In the genomic region with DNA sequence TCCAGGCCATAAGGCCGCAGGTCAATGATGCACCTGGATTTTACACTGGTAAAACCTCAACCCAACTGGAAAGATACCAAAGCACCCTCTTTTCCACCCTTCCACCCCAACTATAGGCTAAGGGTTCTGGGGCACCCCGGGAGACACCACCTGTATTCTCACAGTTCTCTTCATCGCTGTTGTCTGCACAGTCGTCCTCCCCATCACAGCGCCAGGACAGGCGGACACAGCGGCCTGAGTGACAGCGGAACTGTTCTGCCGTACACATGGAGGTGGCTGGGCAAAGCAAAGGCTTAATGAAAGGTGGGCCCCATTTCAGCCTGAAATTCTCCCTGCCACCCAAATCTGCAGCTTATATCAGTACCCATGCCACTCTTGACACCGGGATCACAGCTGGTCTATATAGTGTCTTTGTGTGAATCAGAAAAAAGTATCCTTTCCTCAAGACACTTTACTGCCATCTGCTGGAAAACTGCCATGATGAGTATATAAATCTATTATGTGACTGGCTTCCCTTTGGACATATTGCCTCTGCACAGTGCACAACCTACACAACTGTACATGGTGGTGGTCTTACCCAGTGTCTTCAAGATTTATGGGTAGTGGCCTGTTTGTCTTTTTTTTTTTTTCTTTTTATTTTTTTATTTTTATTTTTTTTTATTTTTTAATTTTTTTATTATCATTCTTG, we compare ENCODE assay signal across 9 cellular contexts. TPM values are rescaled to one million over a fixed set of nuclear protein-coding genes. Genes with fewer than 3 reads are reported as not detected.
DNase-seq lines count a peak whose midpoint lies in the region; ATAC-seq and TF ChIP-seq lines count a peak whose summit lies in the region.
"Had no signal": no experiment of that assay in that cellular context is flagged by ENCODE, and none has a peak within 500 bp of the region (broad histone marks: within the 10 kb centered on the region; RNA-seq: fewer than 3 reads in every experiment).

No MANE protein-coding gene starts in this region.

- H3K4me1 ChIP-seq in right cardiac atrium (ENCODE audit: control insufficient read depth, insufficient read depth, low read length): no peaks in the 10 kb centered on the region
- no peaks in the 10 kb centered on the region for H3K4me1 ChIP-seq in colonic mucosa
- H3K4me1 ChIP-seq in tibial nerve: peaks cover 0 to 9% (median 0%) of the 10 kb centered on the region in 4 donors

- TF ChIP-seq POLR2A in tibial nerve (IDR thresholded peaks at IDR 0.05): no peak

- H3K27me3 ChIP-seq in GM06990 (replicated peaks; ENCODE audit: control insufficient read depth, insufficient read depth, low read length) (no peaks in the 10 kb centered on the region; the same call in 1 of the 2 replicates), right cardiac atrium (ENCODE audit: control insufficient read depth, insufficient read depth) (no peaks in the 10 kb centered on the region), colonic mucosa (no peaks in the 10 kb centered on the region), tibial nerve (no peaks in the 10 kb centered on the region)

- intact Hi-C loops in right cardiac atrium (cut with DNase I) (no loop called here), colonic mucosa (cut with DNase I) (no loop called here)

- H3K4me3 ChIP-seq in GM06990 (replicated peaks; ENCODE audit: low read depth, low read length) (no peak overlapping the region), right cardiac atrium (ENCODE audit: low read length) (no peak overlapping the region), colonic mucosa (no peak overlapping the region), tibial nerve (no peak overlapping the region)
- H3K4me3 ChIP-seq: thoracic aorta had no signal

- H3K27ac ChIP-seq in right cardiac atrium (ENCODE audit: low read length) (no peak overlapping the region), colonic mucosa (no peak overlapping the region), tibial nerve (no peak overlapping the region)
- H3K27ac ChIP-seq: thoracic aorta had no signal

- H3K9me3 ChIP-seq in right cardiac atrium (ENCODE audit: control insufficient read depth, low read length) (no peaks in the 10 kb centered on the region), colonic mucosa (no peaks in the 10 kb centered on the region), tibial nerve (no peaks in the 10 kb centered on the region)
- H3K9me3 ChIP-seq: thoracic aorta had no signal

- ATAC-seq in right cardiac atrium (peak; percentile 9 to 22), GM21576 (IDR thresholded peaks at IDR 0.05; ENCODE audit: unreplicated experiment) (no peak), GM18498 (IDR thresholded peaks at IDR 0.05; ENCODE audit: unreplicated experiment) (no peak)

- 91% methylated on average over 10 of the region's 10 CpGs for WGBS in right cardiac atrium
- 94 to 95% methylated on average over 10 of the region's 10 CpGs for WGBS in tibial nerve, 2 donors

- TF ChIP-seq EP300 in tibial nerve (IDR thresholded peaks at IDR 0.05): no peak

- DNase-seq in GM06990 (ENCODE audit: extremely low read depth, insufficient read length) (no peak), LHCN-M2 (ENCODE audit: low read depth) (peak; percentile 72), SIG-M5 treated with dmso at 0.1 percent for 504 hours (lab: John Stamatoyannopoulos, UW; ENCODE audit: unreplicated experiment) (peak; percentile 70), right cardiac atrium (no peak), colonic mucosa (no peak), tibial nerve (ENCODE audit: low spot score in 2 of 2) (no peak)

- no peaks in the 10 kb centered on the region for H3K36me3 ChIP-seq in GM06990 (ENCODE audit: control insufficient read depth, insufficient read depth, low read length)
- no peaks in the 10 kb centered on the region for H3K36me3 ChIP-seq in colonic mucosa
- peaks cover 0 to 34% (median 0%) of the 10 kb centered on the region in 3 donors for H3K36me3 ChIP-seq in tibial nerve
- H3K36me3 ChIP-seq: thoracic aorta had no signal

- no peak overlapping the region for H3K9ac ChIP-seq in colonic mucosa (ENCODE audit: low read depth in 2 of 2, low read length in 2 of 2)

- TF ChIP-seq CTCF in GM06990 (IDR thresholded peaks at IDR 0.05; ENCODE audit: insufficient read depth, low read length, poor library complexity, severe bottlenecking): peak; percentile 42
- no peak for TF ChIP-seq CTCF in colonic mucosa (IDR thresholded peaks at IDR 0.05)
- no peak for TF ChIP-seq CTCF in tibial nerve (IDR thresholded peaks at IDR 0.05)

RNA-seq across cellular contexts. Expression of gene LRP4, which starts 21.5 kb away (rescaled TPM):
- 1.3 and 1.4 TPM in 2 replicates for total RNA-seq in LHCN-M2 (2014; rRNA removed)
- polyA plus RNA-seq in LHCN-M2 (2012): 0.97 TPM
- 10 to 100 TPM; 21.8 to 32.3 (median 29.2) TPM for total RNA-seq in right cardiac atrium
- polyA plus RNA-seq in right cardiac atrium: 14.6 TPM
- 10 to 100 TPM; 23.6 to 62.6 TPM for total RNA-seq in colonic mucosa
- total RNA-seq in tibial nerve: 100 to 1,000 TPM in 1 of 4 donors, 10 to 100 TPM in 3; 24.3 to 105 (median 52.9) TPM

RNA-seq across cellular contexts. Expression of gene CSTPP1, which starts 39.7 kb away (rescaled TPM):
- total RNA-seq in LHCN-M2 (2014; rRNA removed) (20.7 and 25.2 TPM in 2 replicates), right cardiac atrium (10 to 100 TPM; 12.7 to 17.5 (median 16.3) TPM), colonic mucosa (10 to 100 TPM; 35.8 to 63.6 TPM), tibial nerve (10 to 100 TPM; 35.3 to 51.9 (median 39.7) TPM)
- 31.7 TPM for polyA plus RNA-seq in LHCN-M2 (2012)
- polyA plus RNA-seq in right cardiac atrium: 14.5 TPM

RNA-seq across cellular contexts. Expression of gene CKAP5, which starts 50.8 kb away (rescaled TPM):
- total RNA-seq in LHCN-M2 (2014; rRNA removed) (101 and 115 TPM in 2 replicates), right cardiac atrium (10 to 100 TPM; 55.1 to 66.8 (median 65.0) TPM), colonic mucosa (100 to 1,000 TPM in 1 of 2 donors, 10 to 100 TPM in 1; 71.2 to 105 TPM), tibial nerve (10 to 100 TPM; 36.9 to 52.7 (median 47.7) TPM)
- polyA plus RNA-seq in LHCN-M2 (2012): 36.6 TPM
- polyA plus RNA-seq in right cardiac atrium: 20.6 TPM

Comparison
In these comparisons a context has a peak if more than half of its experiments do, and no peak if none do; other contexts are left out.
1. DNase-seq: peak in LHCN-M2 (single experiment) and SIG-M5 treated with dmso at 0.1 percent for 504 hours (single experiment); none in GM06990 (single experiment), right cardiac atrium (0 of 3), colonic mucosa (single experiment) and tibial nerve (0 of 2).
2. ATAC-seq: peak in right cardiac atrium (2 of 2); none in GM21576 (single experiment) and GM18498 (single experiment).